In genomic region chr2:84799772-84800171, GRCh38 we compare ENCODE assay signal across 18 cellular contexts.
DNase-seq lines count a peak whose midpoint lies in the region; ATAC-seq lines count a peak whose summit lies in the region.
"Had no signal": no experiment of that assay in that cellular context is flagged by ENCODE, and none has a peak within 500 bp of the region (broad histone marks: within the 10 kb centered on the region; RNA-seq: fewer than 3 reads in every experiment).

No MANE protein-coding gene starts in this region.

- no peaks in the 10 kb centered on the region for H3K9me3 ChIP-seq in iPS-18a (ENCODE audit: control insufficient read depth, low read depth, low read length)
- H3K9me3 ChIP-seq: left ventricle myocardium inferior, vagina had no signal

- ATAC-seq in GM18519 (IDR thresholded peaks at IDR 0.05; ENCODE audit: low FRiP score, unreplicated experiment), result peak; percentile 9
- ATAC-seq in GM21390 (IDR thresholded peaks at IDR 0.05; ENCODE audit: unreplicated experiment), result peak; percentile 14
- peak; percentile 6 for ATAC-seq in HG03521 (IDR thresholded peaks at IDR 0.05; ENCODE audit: unreplicated experiment)
- ATAC-seq: body of pancreas had no signal

- peaks cover 14% of the 10 kb centered on the region for H3K4me1 ChIP-seq in iPS-18a (ENCODE audit: control insufficient read depth, low read depth, low read length)
- H3K4me1 ChIP-seq: BLaER1, body of pancreas, left ventricle myocardium inferior, vagina had no signal

- no peaks in the 10 kb centered on the region for H3K27me3 Mint-ChIP-seq in activated CD4-positive, alpha-beta T cell treated with anti-CD3 and anti-CD28 coated beads, Interleukin-2, amount 10 ng/mL, durations not matched to agents 7 days and 5 days
- H3K27me3 Mint-ChIP-seq: progenitor cell of endocrine pancreas had no signal

- no peaks in the 10 kb centered on the region for H3K36me3 ChIP-seq in iPS-18a (ENCODE audit: control insufficient read depth, low read depth, low read length)
- H3K36me3 ChIP-seq: BLaER1, left ventricle myocardium inferior, vagina had no signal

- H3K9me3 Mint-ChIP-seq in activated CD4-positive, alpha-beta T cell treated with anti-CD3 and anti-CD28 coated beads, Interleukin-2, amount 10 ng/mL, durations not matched to agents 7 days and 5 days, result peaks cover 19% of the 10 kb centered on the region

- H3K4me1 Mint-ChIP-seq in activated CD4-positive, alpha-beta T cell treated with anti-CD3 and anti-CD28 coated beads, Interleukin-2, amount 10 ng/mL, durations not matched to agents 7 days and 5 days, result peaks cover 17% of the 10 kb centered on the region

- no peak overlapping the region for H3K9ac ChIP-seq in iPS-18a (ENCODE audit: low read length)
- H3K9ac ChIP-seq: BLaER1 had no signal

- POLR2A ChIA-PET in activated CD4-positive, alpha-beta T cell treated with anti-CD3 and anti-CD28 coated beads, Interleukin-2, amount 10 ng/mL, durations not matched to agents 7 days and 5 days (lab: Charles Lee), result no interaction called here

- no peaks in the 10 kb centered on the region for H3K27me3 ChIP-seq in iPS-18a (ENCODE audit: control insufficient read depth, insufficient read depth, low read length)
- H3K27me3 ChIP-seq: BLaER1, body of pancreas, vagina had no signal

- no peak overlapping the region for H3K27ac Mint-ChIP-seq in activated CD4-positive, alpha-beta T cell treated with anti-CD3 and anti-CD28 coated beads, Interleukin-2, amount 10 ng/mL, durations not matched to agents 7 days and 5 days
- H3K27ac Mint-ChIP-seq: progenitor cell of endocrine pancreas had no signal

- H3K4me3 Mint-ChIP-seq in activated CD4-positive, alpha-beta T cell treated with anti-CD3 and anti-CD28 coated beads, Interleukin-2, amount 10 ng/mL, durations not matched to agents 7 days and 5 days, result no peak overlapping the region

- DNase-seq in hepatic stellate cell (ENCODE audit: low spot score), result no peak
- no peak for DNase-seq in activated CD4-positive, alpha-beta T cell treated with anti-CD3 and anti-CD28 coated beads, Interleukin-2, amount 10 ng/mL, durations not matched to agents 7 days and 5 days
- no peak for DNase-seq in activated T-cell treated with anti-CD3 and anti-CD28 coated beads, Interleukin-2, amount 50 U/mL, for 1 hour
- DNase-seq: activated gamma-delta T cell treated with Interleukin-2 at 50 U/mL for 16 hours, body of pancreas, DMS79 treated with DMSO at 0.1 percent for 48 hours, hypothalamus, Kasumi-1, left ventricle myocardium inferior, NCI-H226, Right ventricle myocardium superior had no signal

- H3K36me3 Mint-ChIP-seq in activated CD4-positive, alpha-beta T cell treated with anti-CD3 and anti-CD28 coated beads, Interleukin-2, amount 10 ng/mL, durations not matched to agents 7 days and 5 days (ENCODE audit: low read depth), result peaks cover 8% of the 10 kb centered on the region

- peak overlapping the region; percentile 0 for H3K27ac ChIP-seq in iPS-18a (ENCODE audit: low read length)
- H3K27ac ChIP-seq: BLaER1, body of pancreas, left ventricle myocardium inferior, vagina had no signal

- H3K4me3 ChIP-seq in iPS-18a (ENCODE audit: low read length), result no peak overlapping the region
- H3K4me3 ChIP-seq: BLaER1, body of pancreas, left ventricle myocardium inferior, vagina had no signal

- CTCF ChIA-PET in activated CD4-positive, alpha-beta T cell treated with anti-CD3 and anti-CD28 coated beads, Interleukin-2, amount 10 ng/mL, durations not matched to agents 7 days and 5 days (lab: Charles Lee), result interaction anchor here (1.6 to 1.9 kb wide), 2 partner anchors 14 to 20 kb away, joined by 4 read pairs; no protein-coding TSS in a partner anchor
